22 cellular contexts compared by ENCODE assay signal in the genomic region with DNA sequence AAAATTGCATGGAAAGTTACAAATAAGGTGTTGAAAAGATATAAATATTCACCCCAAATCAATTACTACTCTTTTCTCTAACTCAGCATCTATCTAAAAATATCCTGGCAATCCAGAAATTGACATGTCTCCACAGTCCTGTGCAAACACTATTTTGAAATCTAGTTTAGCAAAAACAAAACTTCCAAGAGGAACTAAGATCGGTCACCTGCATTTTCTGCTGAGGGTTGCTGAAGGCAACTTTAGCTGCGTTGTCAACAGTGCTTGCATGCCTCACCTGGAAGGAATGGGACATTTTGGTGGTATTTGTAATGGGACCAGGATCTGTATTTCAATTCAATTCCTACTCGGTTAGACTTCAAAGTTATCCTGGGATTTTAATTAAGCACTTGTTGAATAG.
A peak's percentile ranks its signal among the peaks of the same experiment; 100 is the strongest.
DNase-seq lines count a peak whose midpoint lies in the region; ATAC-seq and TF ChIP-seq lines count a peak whose summit lies in the region.
"Had no signal": no experiment of that assay in that cellular context is flagged by ENCODE, and none has a peak within 500 bp of the region (broad histone marks: within the 10 kb centered on the region; RNA-seq: fewer than 3 reads in every experiment).

No MANE protein-coding gene starts in this region.

- no peaks in the 10 kb centered on the region for H3K27me3 ChIP-seq in osteoblast (ENCODE audit: insufficient read depth, low read length)
- H3K27me3 ChIP-seq: neutrophil, right atrium auricular region, upper lobe of right lung had no signal

- H3K4me1 Mint-ChIP-seq in mesothelial cell of epicardium, result peaks cover 11% of the 10 kb centered on the region
- H3K4me1 Mint-ChIP-seq: CD14-positive monocyte; stimulated activated naive CD8-positive, alpha-beta T cell treated with anti-CD3 and anti-CD28 coated beads, Interleukin-15, amount 100 ng/mL, for 72 hours had no signal

- H3K4me3 Mint-ChIP-seq in mesothelial cell of epicardium, result no peak overlapping the region
- H3K4me3 Mint-ChIP-seq: CD14-positive monocyte; stimulated activated naive CD8-positive, alpha-beta T cell treated with anti-CD3 and anti-CD28 coated beads, Interleukin-15, amount 100 ng/mL, for 72 hours had no signal

- no peaks in the 10 kb centered on the region for H3K4me1 ChIP-seq in osteoblast (ENCODE audit: insufficient read depth, low read length)
- H3K4me1 ChIP-seq: right atrium auricular region, upper lobe of right lung had no signal

- H2AFZ ChIP-seq in osteoblast (ENCODE audit: low read length), result no peak overlapping the region

- peaks cover 8% of the 10 kb centered on the region for H3K9me3 Mint-ChIP-seq in mesothelial cell of epicardium

- no peak overlapping the region for H3K27ac Mint-ChIP-seq in mesothelial cell of epicardium
- H3K27ac Mint-ChIP-seq: activated T-helper 2 cell treated with anti-CD3 and anti-CD28 coated beads, Interferon-gamma antibody, Interleukin-2, Interleukin-4, amounts not matched to agents 10 μg/mL and 5 μg/mL and 100 μg/mL, durations not matched to agents 14 hours and 24 hours and 36 hours; CD14-positive monocyte; stimulated activated naive CD8-positive, alpha-beta T cell treated with anti-CD3 and anti-CD28 coated beads, Interleukin-15, amount 100 ng/mL, for 72 hours had no signal

- no peak overlapping the region for H3K27ac ChIP-seq in osteoblast (ENCODE audit: low read depth, low read length)
- H3K27ac ChIP-seq: neutrophil, right atrium auricular region, upper lobe of right lung had no signal

- ATAC-seq in GM19395 (IDR thresholded peaks at IDR 0.05; ENCODE audit: unreplicated experiment), result peak; percentile 84
- peak; percentile 62 for ATAC-seq in HG02678 (IDR thresholded peaks at IDR 0.05; ENCODE audit: unreplicated experiment)
- peak; percentile 82 for ATAC-seq in HG03565 (IDR thresholded peaks at IDR 0.05; ENCODE audit: unreplicated experiment)
- ATAC-seq: stimulated activated naive CD8-positive, alpha-beta T cell treated with anti-CD3 and anti-CD28 coated beads, Interleukin-15, amount 100 ng/mL, for 72 hours; upper lobe of right lung had no signal

- no peaks in the 10 kb centered on the region for H3K79me2 ChIP-seq in osteoblast (ENCODE audit: insufficient read depth, low read length)

- TF ChIP-seq CTCF in GM12865 (IDR thresholded peaks at IDR 0.05; ENCODE audit: insufficient read depth, low read depth, low read length, missing control alignments), result no peak
- TF ChIP-seq CTCF in osteoblast (IDR thresholded peaks at IDR 0.05; ENCODE audit: extremely low read depth, low read depth, low read length), result no peak
- TF ChIP-seq CTCF in mesothelial cell of epicardium (IDR thresholded peaks at IDR 0.05; ENCODE audit: unreplicated experiment), result no peak

- DNase-seq in GM12865 (ENCODE audit: low read depth) (peak; percentile 46), osteoblast (ENCODE audit: insufficient read length, low spot score, missing footprints) (no peak), NCI-H2171 treated with DMSO at 0.1 percent for 48 hours (lab: John Stamatoyannopoulos, UW) (no peak), mesothelial cell of epicardium (ENCODE audit: low spot score in 2 of 2, unreplicated experiment in 2 of 2) (no peak), activated gamma-delta T cell treated with Interleukin-2 at 50 U/mL for 16 hours (no peak)
- DNase-seq: activated CD4-positive, CD25-positive, alpha-beta regulatory T cell; amygdala; DMS79; foreskin fibroblast; NCI-H1436 treated with DMSO at 0.1 percent for 48 hours; SIG-M5; stimulated activated CD4-positive, alpha-beta T cell treated with anti-CD3 and anti-CD28 coated beads, Interleukin-15, amount 100 ng/mL, for 24 hours; stimulated activated naive CD8-positive, alpha-beta T cell treated with anti-CD3 and anti-CD28 coated beads, Interleukin-15, amount 100 ng/mL, for 72 hours; T-helper 2 cell; upper lobe of right lung had no signal

- H3K9me3 ChIP-seq in osteoblast (ENCODE audit: low read depth, low read length), result no peaks in the 10 kb centered on the region
- H3K9me3 ChIP-seq: neutrophil, right atrium auricular region, upper lobe of right lung had no signal

- no peaks in the 10 kb centered on the region for H4K20me1 ChIP-seq in osteoblast (ENCODE audit: insufficient read depth, low read length)

- H3K27me3 Mint-ChIP-seq in mesothelial cell of epicardium (ENCODE audit: low read depth), result peaks cover 2% of the 10 kb centered on the region

- H3K4me2 ChIP-seq in osteoblast (ENCODE audit: insufficient read depth, low read length), result no peak overlapping the region

- H3K4me3 ChIP-seq in GM12865 (ENCODE audit: low read depth, low read length) (no peak overlapping the region), osteoblast (ENCODE audit: insufficient read depth, low read length) (no peak overlapping the region)
- H3K4me3 ChIP-seq: right atrium auricular region, upper lobe of right lung had no signal

- H3K36me3 ChIP-seq in osteoblast (ENCODE audit: insufficient read depth, low read length), result no peaks in the 10 kb centered on the region
- H3K36me3 ChIP-seq: neutrophil, right atrium auricular region, upper lobe of right lung had no signal

- no peaks in the 10 kb centered on the region for H3K36me3 Mint-ChIP-seq in mesothelial cell of epicardium
- H3K36me3 Mint-ChIP-seq: CD14-positive monocyte had no signal
